Comparison of ENCODE assay signal across 10 cellular contexts in genomic region chr9:76761448-76761847, GRCh38. TPM values are rescaled to one million over a fixed set of nuclear protein-coding genes. Genes with fewer than 3 reads are reported as not detected.
DNase-seq lines count a peak whose midpoint lies in the region; ATAC-seq and TF ChIP-seq lines count a peak whose summit lies in the region.
"Had no signal": no experiment of that assay in that cellular context is flagged by ENCODE, and none has a peak within 500 bp of the region (broad histone marks: within the 10 kb centered on the region; RNA-seq: fewer than 3 reads in every experiment).

No MANE protein-coding gene starts in this region.

- H3K79me2 ChIP-seq in PC-9 (ENCODE audit: low read depth) = no peaks in the 10 kb centered on the region

- H3K27ac ChIP-seq in PC-9 = no peak overlapping the region
- H3K27ac ChIP-seq: SJSA1 had no signal

- H3K9me3 ChIP-seq in PC-9 (ENCODE audit: insufficient read depth, low read depth) = no peaks in the 10 kb centered on the region
- H3K9me3 ChIP-seq: SJSA1 had no signal

- H3K4me2 ChIP-seq in PC-9 = no peak overlapping the region

- no peaks in the 10 kb centered on the region for H3F3A ChIP-seq in PC-9 (ENCODE audit: insufficient read depth, low read depth)

- ATAC-seq in GM19463 (IDR thresholded peaks at IDR 0.05; ENCODE audit: unreplicated experiment) = no peak

- CTCF ChIA-PET in PC-9 (lab: Charles Lee) = no interaction called here

- POLR2A ChIA-PET in PC-9 (lab: Charles Lee; ENCODE audit: unreplicated experiment) = no interaction called here

- H2AFZ ChIP-seq in PC-9 = no peak overlapping the region

- H4K20me1 ChIP-seq in PC-9 (ENCODE audit: insufficient read depth) = no peaks in the 10 kb centered on the region

- H3K4me3 ChIP-seq in PC-9 (no peak overlapping the region), retinal pigment epithelial cell (ENCODE audit: low read length) (no peak overlapping the region)
- H3K4me3 ChIP-seq: SJSA1 had no signal

- H3K9me2 ChIP-seq in PC-9 (ENCODE audit: insufficient read depth) = no peaks in the 10 kb centered on the region

- TF ChIP-seq CTCF in GM13976 (IDR thresholded peaks at IDR 0.05; ENCODE audit: borderline replicate concordance, control extremely low read depth, extremely low read depth, insufficient read depth, missing control alignments) (peak; percentile 17), PC-9 (conservative IDR thresholded peaks at IDR 0.05) (peak; percentile 56), retinal pigment epithelial cell (conservative IDR thresholded peaks at IDR 0.05; ENCODE audit: low read depth, low read length) (peak; percentile 46)

- intact Hi-C loops in PC-9 (cut with micrococcal nuclease; ENCODE audit: unreplicated experiment) = no loop called here

- in situ Hi-C loops in GM13976 (cut with MboI; ENCODE audit: low sequenced_read_pairs, unreplicated experiment) = no loop called here

- H3K27me3 ChIP-seq in PC-9 (ENCODE audit: insufficient read depth, low read depth) = peaks cover 82% of the 10 kb centered on the region
- H3K27me3 ChIP-seq: SJSA1 had no signal

- no peaks in the 10 kb centered on the region for H3K36me3 ChIP-seq in PC-9 (ENCODE audit: low read depth)
- H3K36me3 ChIP-seq: SJSA1 had no signal

- H3K4me1 ChIP-seq in PC-9 (replicated peaks; ENCODE audit: insufficient read depth) = no peaks in the 10 kb centered on the region
- H3K4me1 ChIP-seq: SJSA1 had no signal

- no peak for DNase-seq in GM13976 (ENCODE audit: low spot score)
- no peak for DNase-seq in PC-9
- peak; percentile 39 for DNase-seq in fibroblast of peridontal ligament (ENCODE audit: extremely low read depth)
- DNase-seq in retinal pigment epithelial cell (ENCODE audit: low read depth) = no peak
- no peak for DNase-seq in mucosa of gallbladder (ENCODE audit: low spot score)
- no peak for DNase-seq in HUDEP-2 (lab: John Stamatoyannopoulos, UW; ENCODE audit: unreplicated experiment in 76 of 76)
- DNase-seq in activated effector memory CD4-positive, alpha-beta T cell treated with Interleukin-2 at 50 U/mL for 16 hours = no peak
- DNase-seq: activated CD8-positive, alpha-beta memory T cell treated with anti-CD3 and anti-CD28 coated beads, Interleukin-2, amount 50 U/mL, for 4 hours had no signal

- BruUV-seq in PC-9 (replicated peaks; lab: Mats Ljungman, UMichigan) = no TSS peak

RNA-seq across cellular contexts. Expression of gene PCA3, which starts 2.8 kb away (rescaled TPM):
- total RNA-seq in PC-9 (2021) = not detected in 2 replicates
- total RNA-seq in mucosa of gallbladder = not detected
- total RNA-seq: SJSA1 had no signal
